26 cellular contexts compared by ENCODE assay signal in the genomic region with DNA sequence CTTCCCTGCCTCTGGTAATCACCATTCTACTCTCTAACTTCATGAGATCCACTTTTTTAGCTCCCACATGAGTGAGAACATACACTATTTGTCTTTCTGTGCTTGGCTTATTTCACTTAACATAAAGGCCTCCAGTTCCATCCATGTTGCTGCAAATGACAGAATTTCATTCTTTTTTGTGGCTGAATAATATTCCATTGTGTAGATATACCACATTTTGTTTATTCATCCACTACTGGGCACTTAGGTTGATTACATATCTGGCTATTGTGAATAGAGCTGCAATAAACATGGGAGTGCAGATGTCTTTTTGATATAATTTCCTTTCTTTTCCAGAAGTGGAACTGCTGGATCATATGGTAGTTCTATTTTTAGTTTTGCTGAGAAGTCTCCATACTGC. TPM values are rescaled to one million over a fixed set of nuclear protein-coding genes. Genes with fewer than 3 reads are reported as not detected.
DNase-seq lines count a peak whose midpoint lies in the region; ATAC-seq and TF ChIP-seq lines count a peak whose summit lies in the region.
"Had no signal": no experiment of that assay in that cellular context is flagged by ENCODE, and none has a peak within 500 bp of the region (broad histone marks: within the 10 kb centered on the region; RNA-seq: fewer than 3 reads in every experiment).

No MANE protein-coding gene starts in this region.

- H3K4me1 ChIP-seq in HEK293 (ENCODE audit: control insufficient read depth, insufficient read depth, low read length) (no peaks in the 10 kb centered on the region), mesenchymal stem cell (ENCODE audit: control insufficient read depth, insufficient read depth, low read depth, low read length) (no peaks in the 10 kb centered on the region)
- H3K4me1 ChIP-seq: BE2C had no signal

- H3K4ac ChIP-seq in mesenchymal stem cell (ENCODE audit: low read depth in 1 of 2, low read length in 2 of 2) = no peak overlapping the region

- CTCF ChIA-PET in HEK293 (lab: Yijun Ruan, JAX) = no interaction called here
- CTCF ChIA-PET in activated CD8-positive, alpha-beta T cell treated with anti-CD3 and anti-CD28 coated beads for 36 hours (lab: Charles Lee) = interaction anchor here (2.7 kb wide), 1 partner anchor 309 kb away, joined by 10 read pairs; no protein-coding TSS in a partner anchor

- no peak for ATAC-seq in activated CD8-positive, alpha-beta T cell treated with anti-CD3 and anti-CD28 coated beads for 36 hours
- ATAC-seq: GM12878 had no signal

- TF ChIP-seq CTCF in HEK293 (tag by site-specific recombination; IDR thresholded peaks at IDR 0.05) = no peak
- TF ChIP-seq CTCF in activated CD8-positive, alpha-beta T cell treated with anti-CD3 and anti-CD28 coated beads for 36 hours (IDR thresholded peaks at IDR 0.05) = no peak

- H2AK5ac ChIP-seq in mesenchymal stem cell (ENCODE audit: low read length, severe bottlenecking) = no peak overlapping the region

- peaks cover 2% of the 10 kb centered on the region for H3K79me1 ChIP-seq in mesenchymal stem cell (replicated peaks; ENCODE audit: low read length, poor library complexity, severe bottlenecking)

- H3K27ac ChIP-seq in HEK293 (ENCODE audit: extremely low read depth, low read depth, low read length) (no peak overlapping the region), mesenchymal stem cell (ENCODE audit: low read length, poor library complexity, severe bottlenecking) (no peak overlapping the region)
- H3K27ac ChIP-seq: BLaER1 had no signal

- H3K9ac ChIP-seq in mesenchymal stem cell (ENCODE audit: low read length) = no peak overlapping the region
- H3K9ac ChIP-seq: BLaER1 had no signal

- DNase-seq in MV-4-11 (lab: John Stamatoyannopoulos, UW) (peak; percentile 8), mesenchymal stem cell (no peak), NCI-H510A (lab: John Stamatoyannopoulos, UW) (no peak)
- DNase-seq in activated CD8-positive, alpha-beta T cell treated with anti-CD3 and anti-CD28 coated beads for 36 hours = no peak
- DNase-seq: 8988T; ACHN; BE2C; C1 segment of cervical spinal cord; CD4-positive, alpha-beta memory T cell; CD4-positive, CD25-positive, alpha-beta regulatory T cell; CD8-positive, alpha-beta memory T cell; COR-L47; DMS 273 treated with DMSO at 0.1 percent for 48 hours; DMS153; DMS53; DMS79; DND-41; EL; GDM1 had no signal

- H3K36me3 Mint-ChIP-seq in activated CD8-positive, alpha-beta T cell treated with anti-CD3 and anti-CD28 coated beads for 36 hours (ENCODE audit: low read depth) = peaks cover 8% of the 10 kb centered on the region
- H3K36me3 Mint-ChIP-seq: CD14-positive monocyte had no signal

- H3K9me3 ChIP-seq in HEK293 (ENCODE audit: control insufficient read depth, insufficient read depth, low read depth, low read length) (no peaks in the 10 kb centered on the region), mesenchymal stem cell (ENCODE audit: control insufficient read depth, low read length) (no peaks in the 10 kb centered on the region)
- H3K9me3 ChIP-seq: BE2C had no signal

- no peak overlapping the region for H2AFZ ChIP-seq in mesenchymal stem cell (ENCODE audit: low read depth, low read length)

- H2BK15ac ChIP-seq in mesenchymal stem cell (ENCODE audit: low read depth, poor library complexity, severe bottlenecking) = no peak overlapping the region

- H3K4me3 Mint-ChIP-seq in activated CD8-positive, alpha-beta T cell treated with anti-CD3 and anti-CD28 coated beads for 36 hours = no peak overlapping the region
- H3K4me3 Mint-ChIP-seq: CD14-positive monocyte; CD4-positive, alpha-beta memory T cell; CD4-positive, CD25-positive, alpha-beta regulatory T cell; CD8-positive, alpha-beta memory T cell had no signal

- H3K27ac Mint-ChIP-seq in activated CD8-positive, alpha-beta T cell treated with anti-CD3 and anti-CD28 coated beads for 36 hours = no peak overlapping the region
- H3K27ac Mint-ChIP-seq: CD14-positive monocyte; CD4-positive, CD25-positive, alpha-beta regulatory T cell; CD8-positive, alpha-beta memory T cell had no signal

- H3K14ac ChIP-seq in mesenchymal stem cell (ENCODE audit: low read length in 2 of 2) = no peak overlapping the region

- H3K23ac ChIP-seq in mesenchymal stem cell (ENCODE audit: low read length in 2 of 2) = no peak overlapping the region

- peak overlapping the region; percentile 19 for H2BK120ac ChIP-seq in mesenchymal stem cell (ENCODE audit: low read depth, low read length)

- H3K4me1 Mint-ChIP-seq in activated CD8-positive, alpha-beta T cell treated with anti-CD3 and anti-CD28 coated beads for 36 hours (ENCODE audit: low read depth) = peaks cover 5% of the 10 kb centered on the region
- H3K4me1 Mint-ChIP-seq: CD14-positive monocyte; CD4-positive, alpha-beta memory T cell; CD8-positive, alpha-beta memory T cell had no signal

- no peak overlapping the region for H3K4me2 ChIP-seq in mesenchymal stem cell (ENCODE audit: low read length, poor library complexity, severe bottlenecking)
- H3K4me2 ChIP-seq: BLaER1 had no signal

- intact Hi-C loops in activated CD8-positive, alpha-beta T cell treated with anti-CD3 and anti-CD28 coated beads for 36 hours (cut with micrococcal nuclease) = loop anchor here (10.0 kb wide), 1 partner anchor 149 kb away; no protein-coding TSS in a partner anchor

- H3K18ac ChIP-seq in mesenchymal stem cell (ENCODE audit: low read depth in 1 of 2, low read length in 2 of 2) = no peak overlapping the region

- H2BK12ac ChIP-seq in mesenchymal stem cell (ENCODE audit: low read length in 2 of 2) = no peak overlapping the region

- H3K36me3 ChIP-seq in HEK293 (ENCODE audit: control insufficient read depth in 2 of 2, insufficient read depth in 1 of 2, low read length in 2 of 2) (no peaks in the 10 kb centered on the region), mesenchymal stem cell (ENCODE audit: control insufficient read depth in 1 of 2, insufficient read depth in 2 of 2, low read depth in 1 of 2, low read length in 2 of 2) (no peaks in the 10 kb centered on the region)
- H3K36me3 ChIP-seq: BE2C had no signal

- POLR2A ChIA-PET in HEK293 (lab: Yijun Ruan, JAX) = no interaction called here
- POLR2A ChIA-PET in activated CD8-positive, alpha-beta T cell treated with anti-CD3 and anti-CD28 coated beads for 36 hours (lab: Charles Lee) = interaction anchor here (1.0 kb wide), 1 partner anchor 8 kb away, joined by 3 read pairs; no protein-coding TSS in a partner anchor

- H3K4me3 ChIP-seq in HEK293 (ENCODE audit: low read depth, low read length) (no peak overlapping the region), mesenchymal stem cell (ENCODE audit: insufficient read depth in 1 of 2, low read depth in 1 of 2, low read length in 2 of 2) (no peak overlapping the region)
- H3K4me3 ChIP-seq: BLaER1, GM12878 had no signal

- H3K27me3 ChIP-seq in mesenchymal stem cell (ENCODE audit: control insufficient read depth in 1 of 2, insufficient read depth in 1 of 2, low read length in 2 of 2) = no peaks in the 10 kb centered on the region
- H3K27me3 ChIP-seq: BE2C, BLaER1 had no signal

- H4K91ac ChIP-seq in mesenchymal stem cell (ENCODE audit: low read length) = no peak overlapping the region

- H3K27me3 Mint-ChIP-seq in activated CD8-positive, alpha-beta T cell treated with anti-CD3 and anti-CD28 coated beads for 36 hours = no peaks in the 10 kb centered on the region
- H3K27me3 Mint-ChIP-seq: CD4-positive, alpha-beta memory T cell; CD4-positive, CD25-positive, alpha-beta regulatory T cell; CD8-positive, alpha-beta memory T cell had no signal

- no peak overlapping the region for H2BK5ac ChIP-seq in mesenchymal stem cell (ENCODE audit: low read depth, low read length, poor library complexity, severe bottlenecking)

- H4K8ac ChIP-seq in mesenchymal stem cell (ENCODE audit: low read length) = no peak overlapping the region

- peaks cover 11% of the 10 kb centered on the region for H3K9me3 Mint-ChIP-seq in activated CD8-positive, alpha-beta T cell treated with anti-CD3 and anti-CD28 coated beads for 36 hours

TF ChIP-seq in HEK293, 187 proteins besides CTCF, POLR2A, EP300 and RAD21:
- TF ChIP-seq ZNF76 (tag by site-specific recombination; IDR thresholded peaks at IDR 0.05; ENCODE audit: borderline replicate concordance, low read depth) (no peak), ZNF664 (tag by site-specific recombination; IDR thresholded peaks at IDR 0.05) (no peak), ZNF146 (tag by site-specific recombination; IDR thresholded peaks at IDR 0.05) (peak; percentile 45; the same call in 1 of the 2 replicates), ZNF639 (tag by site-specific recombination; IDR thresholded peaks at IDR 0.05) (no peak), ZFP37 (tag by site-specific recombination; IDR thresholded peaks at IDR 0.05) (no peak), ZNF169 (tag by site-specific recombination; IDR thresholded peaks at IDR 0.05) (no peak)

RNA-seq across cellular contexts. Expression of gene SHOC1, which starts 28.7 kb away (rescaled TPM):
- 0.01 TPM for polyA plus RNA-seq in mesenchymal stem cell (2013, experiment 1 of 2)
- polyA plus RNA-seq in mesenchymal stem cell (2013, experiment 2 of 2) = 0.01 TPM
- not detected for total RNA-seq in activated CD8-positive, alpha-beta T cell treated with anti-CD3 and anti-CD28 coated beads for 36 hours
- total RNA-seq: A673; CD4-positive, alpha-beta memory T cell; CD4-positive, CD25-positive, alpha-beta regulatory T cell; CD8-positive, alpha-beta memory T cell; Daoy; G401 had no signal
- polyA plus RNA-seq: CD14-positive monocyte; CD4-positive, CD25-positive, alpha-beta regulatory T cell; CD8-positive, alpha-beta memory T cell had no signal
